9 cellular contexts compared by ENCODE assay signal in the genomic region with DNA sequence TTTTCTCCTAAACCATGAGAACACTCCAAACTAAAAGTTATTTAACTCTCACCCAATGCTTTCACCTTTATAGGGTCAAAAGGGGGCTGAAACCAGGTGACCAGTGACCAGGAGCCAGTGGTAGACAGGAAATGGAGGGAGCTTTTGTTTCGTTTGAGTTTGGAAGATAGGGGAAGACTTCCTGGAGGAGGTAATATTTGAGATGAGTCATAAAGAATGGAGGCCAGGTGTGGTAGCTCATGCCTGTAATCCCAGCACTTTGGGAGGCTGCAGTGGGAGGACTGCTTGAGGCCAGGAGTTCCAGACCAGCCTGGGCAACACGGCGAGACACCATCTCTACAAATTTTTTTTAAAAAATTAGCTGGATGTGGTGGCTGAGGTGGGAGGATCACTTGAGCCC.
"Had no signal": no experiment of that assay in that cellular context is flagged by ENCODE, and none has a peak within 500 bp of the region (broad histone marks: within the 10 kb centered on the region; RNA-seq: fewer than 3 reads in every experiment).

No MANE protein-coding gene starts in this region.

- H3K27ac ChIP-seq: GM23248 had no signal

- H3K9me3 Mint-ChIP-seq: HFFc6, IgD-negative memory B cell had no signal

- DNase-seq: GM23248, GOT3, H7, HFFc6, Kasumi-1, KG1 had no signal

- H3K4me3 ChIP-seq: GM23248, HAP-1 had no signal

- H2AFZ ChIP-seq: GM23248 had no signal

- H3K27me3 Mint-ChIP-seq: IgD-negative memory B cell had no signal

- H3K36me3 ChIP-seq: HAP-1 had no signal

- H3K4me3 Mint-ChIP-seq: HFFc6, IgD-negative memory B cell had no signal

- H3K4me1 ChIP-seq: HAP-1 had no signal

- H3K9ac ChIP-seq: GM23248 had no signal

- H3K4me1 Mint-ChIP-seq: IgD-negative memory B cell had no signal

- H3K27ac Mint-ChIP-seq: HFFc6 had no signal

- ATAC-seq: HCT116 had no signal

- H3K9me3 ChIP-seq: HAP-1 had no signal
